1 cellular context compared by ENCODE assay signal in the genomic region with DNA sequence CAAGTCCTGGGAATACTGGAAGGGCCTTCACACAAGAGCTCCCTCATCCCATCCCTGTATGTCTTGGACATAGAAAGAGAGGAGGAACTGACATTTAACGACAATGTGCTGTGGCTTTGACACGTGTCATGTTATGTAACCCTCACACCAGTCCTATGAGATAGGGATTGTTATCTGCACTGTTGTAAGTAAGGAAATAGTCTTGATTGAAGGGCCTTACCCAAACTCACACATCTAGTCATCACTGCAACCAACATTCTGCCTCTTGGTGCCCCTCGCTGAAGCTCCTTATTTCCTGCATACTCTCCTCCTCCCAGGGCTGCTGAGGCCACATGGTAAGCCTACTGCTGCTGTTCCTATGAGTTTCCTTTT.
TF ChIP-seq lines count a peak whose summit lies in the region.

No MANE protein-coding gene starts in this region.

TF ChIP-seq in GM12878, 131 proteins besides CTCF, POLR2A, EP300 and RAD21 (continued from another document):
- TF ChIP-seq, protein P1, sequence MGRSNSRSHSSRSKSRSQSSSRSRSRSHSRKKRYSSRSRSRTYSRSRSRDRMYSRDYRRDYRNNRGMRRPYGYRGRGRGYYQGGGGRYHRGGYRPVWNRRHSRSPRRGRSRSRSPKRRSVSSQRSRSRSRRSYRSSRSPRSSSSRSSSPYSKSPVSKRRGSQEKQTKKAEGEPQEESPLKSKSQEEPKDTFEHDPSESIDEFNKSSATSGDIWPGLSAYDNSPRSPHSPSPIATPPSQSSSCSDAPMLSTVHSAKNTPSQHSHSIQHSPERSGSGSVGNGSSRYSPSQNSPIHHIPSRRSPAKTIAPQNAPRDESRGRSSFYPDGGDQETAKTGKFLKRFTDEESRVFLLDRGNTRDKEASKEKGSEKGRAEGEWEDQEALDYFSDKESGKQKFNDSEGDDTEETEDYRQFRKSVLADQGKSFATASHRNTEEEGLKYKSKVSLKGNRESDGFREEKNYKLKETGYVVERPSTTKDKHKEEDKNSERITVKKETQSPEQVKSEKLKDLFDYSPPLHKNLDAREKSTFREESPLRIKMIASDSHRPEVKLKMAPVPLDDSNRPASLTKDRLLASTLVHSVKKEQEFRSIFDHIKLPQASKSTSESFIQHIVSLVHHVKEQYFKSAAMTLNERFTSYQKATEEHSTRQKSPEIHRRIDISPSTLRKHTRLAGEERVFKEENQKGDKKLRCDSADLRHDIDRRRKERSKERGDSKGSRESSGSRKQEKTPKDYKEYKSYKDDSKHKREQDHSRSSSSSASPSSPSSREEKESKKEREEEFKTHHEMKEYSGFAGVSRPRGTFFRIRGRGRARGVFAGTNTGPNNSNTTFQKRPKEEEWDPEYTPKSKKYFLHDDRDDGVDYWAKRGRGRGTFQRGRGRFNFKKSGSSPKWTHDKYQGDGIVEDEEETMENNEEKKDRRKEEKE (IDR thresholded peaks at IDR 0.05): no peak
- TF ChIP-seq CREM (IDR thresholded peaks at IDR 0.05; ENCODE audit: low read depth) (0 out of 2 replicates have a peak, but pooled peaks have one; percentile 0), ZNF384 (IDR thresholded peaks at IDR 0.05; ENCODE audit: borderline replicate concordance, low read depth, low read length) (no peak), JUNB (IDR thresholded peaks at IDR 0.05) (0 out of 2 replicates have a peak, but pooled peaks have one; percentile 2), NFYA (IDR thresholded peaks at IDR 0.05; ENCODE audit: borderline replicate concordance, low read depth, low read length) (no peak)
